In genomic region chr20:41437836-41438235, GRCh38 we compare ENCODE assay signal across 25 cellular contexts.
DNase-seq lines count a peak whose midpoint lies in the region; ATAC-seq, FAIRE-seq and TF ChIP-seq lines count a peak whose summit lies in the region.
"Had no signal": no experiment of that assay in that cellular context is flagged by ENCODE, and none has a peak within 500 bp of the region (broad histone marks: within the 10 kb centered on the region; RNA-seq: fewer than 3 reads in every experiment).

No MANE protein-coding gene starts in this region.

- in situ Hi-C loops in brain microvascular endothelial cell (cut with HindIII; ENCODE audit: low pct_ligation_motif_present, low sequenced_read_pairs) = no loop called here

- no peak for TF ChIP-seq CTCF in brain microvascular endothelial cell (IDR thresholded peaks at IDR 0.05; ENCODE audit: low read depth, low read length, missing control alignments)

- H3K4me3 ChIP-seq in brain microvascular endothelial cell (ENCODE audit: low read depth, low read length) = no peak overlapping the region
- no peak overlapping the region for H3K4me3 ChIP-seq in naive thymus-derived CD4-positive, alpha-beta T cell (ENCODE audit: low read length)
- H3K4me3 ChIP-seq in small intestine (ENCODE audit: low read depth in 1 of 2, low read length in 2 of 2) = no peak overlapping the region
- H3K4me3 ChIP-seq: ascending aorta, esophagus muscularis mucosa, prostate gland, SK-N-MC, spleen, upper lobe of right lung had no signal

- no peak overlapping the region for H3K27ac ChIP-seq in brain microvascular endothelial cell
- H3K27ac ChIP-seq in naive thymus-derived CD4-positive, alpha-beta T cell (ENCODE audit: low read depth, low read length) = no peak overlapping the region
- H3K27ac ChIP-seq in small intestine (ENCODE audit: low read depth in 1 of 2, low read length in 1 of 2) = no peak overlapping the region
- H3K27ac ChIP-seq: ascending aorta, esophagus muscularis mucosa, prostate gland, SK-N-MC, upper lobe of right lung had no signal

- POLR2A ChIA-PET in activated CD4-positive, alpha-beta T cell treated with anti-CD3 and anti-CD28 coated beads for 36 hours (lab: Charles Lee) = no interaction called here
- POLR2A ChIA-PET in naive thymus-derived CD4-positive, alpha-beta T cell (lab: Charles Lee) = no interaction called here

- peak; percentile 55 for ATAC-seq in activated CD4-positive, alpha-beta T cell treated with anti-CD3 and anti-CD28 coated beads for 36 hours
- no peak for ATAC-seq in naive thymus-derived CD4-positive, alpha-beta T cell
- ATAC-seq in GM18867 (IDR thresholded peaks at IDR 0.05; ENCODE audit: unreplicated experiment) = no peak
- ATAC-seq: activated CD4-positive, CD25-positive, alpha-beta regulatory T cell treated with anti-CD3 and anti-CD28 coated beads, Interleukin-2, amount 50 U/mL, for 24 hours; left ventricle myocardium superior; upper lobe of right lung had no signal

- no peak overlapping the region for H3K4me3 Mint-ChIP-seq in activated CD4-positive, alpha-beta T cell treated with anti-CD3 and anti-CD28 coated beads for 36 hours
- H3K4me3 Mint-ChIP-seq in naive thymus-derived CD4-positive, alpha-beta T cell = peak overlapping the region in 6 of 10 donors; percentile 7 to 67 (median 16)

- H3K27me3 Mint-ChIP-seq in activated CD4-positive, alpha-beta T cell treated with anti-CD3 and anti-CD28 coated beads for 36 hours = no peaks in the 10 kb centered on the region
- H3K27me3 Mint-ChIP-seq in naive thymus-derived CD4-positive, alpha-beta T cell = no peaks in the 10 kb centered on the region

- H3K4me1 Mint-ChIP-seq in activated CD4-positive, alpha-beta T cell treated with anti-CD3 and anti-CD28 coated beads for 36 hours = peaks cover 73% of the 10 kb centered on the region
- H3K4me1 Mint-ChIP-seq in naive thymus-derived CD4-positive, alpha-beta T cell = peaks cover 35 to 74% (median 61%) of the 10 kb centered on the region in 7 donors

- FAIRE-seq in HTR-8/SVneo (lab: Jason Lieb, UNC) (peak; percentile 49), small intestine (lab: Jason Lieb, UNC) (no peak)

- WGBS in small intestine, 3 donors = 57 to 74% (median 68%) methylated on average over 2 of the region's 2 CpGs

- H3K36me3 Mint-ChIP-seq in activated CD4-positive, alpha-beta T cell treated with anti-CD3 and anti-CD28 coated beads for 36 hours (ENCODE audit: low read depth) = peaks cover 62% of the 10 kb centered on the region
- peaks cover 14 to 81% (median 62%) of the 10 kb centered on the region in 5 donors for H3K36me3 Mint-ChIP-seq in naive thymus-derived CD4-positive, alpha-beta T cell

- H3K4me1 ChIP-seq in naive thymus-derived CD4-positive, alpha-beta T cell (ENCODE audit: control insufficient read depth in 2 of 2, insufficient read depth in 2 of 2, low read length in 2 of 2) = peaks cover 0 to 21% of the 10 kb centered on the region in 2 donors
- no peaks in the 10 kb centered on the region for H3K4me1 ChIP-seq in small intestine (ENCODE audit: control insufficient read depth in 2 of 2, insufficient read depth in 1 of 2, low read depth in 1 of 2, low read length in 1 of 2)
- H3K4me1 ChIP-seq: ascending aorta, prostate gland, upper lobe of right lung had no signal

- H3K27ac Mint-ChIP-seq in activated CD4-positive, alpha-beta T cell treated with anti-CD3 and anti-CD28 coated beads for 36 hours = peak overlapping the region; percentile 52
- H3K27ac Mint-ChIP-seq in naive thymus-derived CD4-positive, alpha-beta T cell = peak overlapping the region in 7 of 9 donors; percentile 38 to 92 (median 76)

- intact Hi-C loops in activated CD4-positive, alpha-beta T cell treated with anti-CD3 and anti-CD28 coated beads for 36 hours (cut with DNase I, micrococcal nuclease) = loop anchor here in 1 of 2 experiments (5.0 to 10.0 kb wide), 2 partner anchors 179 to 257 kb away; partner anchors contain the start of gene CHD6
- intact Hi-C loops in naive thymus-derived CD4-positive, alpha-beta T cell (cut with micrococcal nuclease) = loop anchor here (1.0 to 10.0 kb wide), 3 partner anchors 10 to 283 kb away; no protein-coding TSS in a partner anchor

- CTCF ChIA-PET in activated CD4-positive, alpha-beta T cell treated with anti-CD3 and anti-CD28 coated beads for 36 hours (lab: Charles Lee) = interaction anchor here (0.8 to 1.5 kb wide), 2 partner anchors 12 to 17 kb away, joined by 3 to 7 read pairs; no protein-coding TSS in a partner anchor
- CTCF ChIA-PET in naive thymus-derived CD4-positive, alpha-beta T cell (lab: Charles Lee) = interaction anchor here (1.0 kb wide), 1 partner anchor 21 kb away, joined by 3 read pairs; no protein-coding TSS in a partner anchor

- peaks cover 5% of the 10 kb centered on the region for H3K9me3 Mint-ChIP-seq in activated CD4-positive, alpha-beta T cell treated with anti-CD3 and anti-CD28 coated beads for 36 hours (ENCODE audit: low read depth)
- H3K9me3 Mint-ChIP-seq in naive thymus-derived CD4-positive, alpha-beta T cell = peaks cover 0 to 11% (median 0%) of the 10 kb centered on the region in 11 donors

- DNase-seq in activated CD4-positive, alpha-beta T cell treated with anti-CD3 and anti-CD28 coated beads for 36 hours = no peak
- DNase-seq in activated CD4-positive, alpha-beta T cell treated with anti-CD3 and anti-CD28 coated beads, Interleukin-2, amount 50 U/mL, for 1 hour = no peak
- DNase-seq in HTR-8/SVneo (ENCODE audit: insufficient read length, low spot score) (no peak), brain microvascular endothelial cell (peak; percentile 35), foreskin melanocyte (no peak), small intestine (no peak)
- no peak for DNase-seq in naive thymus-derived CD4-positive, alpha-beta T cell
- DNase-seq: activated effector memory CD4-positive, alpha-beta T cell treated with anti-CD3 and anti-CD28 coated beads, Interleukin-2, amount 50 U/mL, for 16 hours; DMS 273 treated with DMSO at 0.1 percent for 48 hours; effector CD8-positive, alpha-beta T cell; head of caudate nucleus; left ventricle myocardium superior; NCI-H1436; NCI-H526; RPMI8226; spleen; stimulated activated CD4-positive, alpha-beta T cell treated with anti-CD3 and anti-CD28 coated beads, Interleukin-4, amount 100 ng/mL, for 4 hours; T1000; upper lobe of right lung had no signal

- H3K27me3 ChIP-seq in brain microvascular endothelial cell (replicated peaks) (no peaks in the 10 kb centered on the region), small intestine (ENCODE audit: control insufficient read depth in 2 of 2, insufficient read depth in 2 of 2, low read length in 2 of 2) (no peaks in the 10 kb centered on the region)
- no peaks in the 10 kb centered on the region for H3K27me3 ChIP-seq in naive thymus-derived CD4-positive, alpha-beta T cell (ENCODE audit: control insufficient read depth in 2 of 2, insufficient read depth in 2 of 2, low read length in 2 of 2)
- H3K27me3 ChIP-seq: ascending aorta, esophagus muscularis mucosa, spleen, upper lobe of right lung had no signal

- no peaks in the 10 kb centered on the region for H3K9me3 ChIP-seq in naive thymus-derived CD4-positive, alpha-beta T cell (ENCODE audit: control insufficient read depth in 2 of 3, low read length in 3 of 3)
- H3K9me3 ChIP-seq in small intestine (ENCODE audit: control insufficient read depth, low read depth) = no peaks in the 10 kb centered on the region
- H3K9me3 ChIP-seq: ascending aorta, esophagus muscularis mucosa, prostate gland, spleen, upper lobe of right lung had no signal

- peaks cover 9% of the 10 kb centered on the region for H3K36me3 ChIP-seq in brain microvascular endothelial cell (replicated peaks)
- peaks cover 0 to 35% (median 4%) of the 10 kb centered on the region in 3 experiments for H3K36me3 ChIP-seq in naive thymus-derived CD4-positive, alpha-beta T cell (ENCODE audit: control insufficient read depth in 2 of 3, insufficient read depth in 3 of 3, low read length in 3 of 3)
- H3K36me3 ChIP-seq in small intestine (ENCODE audit: control insufficient read depth in 2 of 2, insufficient read depth in 2 of 2, low read length in 2 of 2) = peaks cover 8% of the 10 kb centered on the region in 2 donors
- H3K36me3 ChIP-seq: prostate gland had no signal
